ENCODE assay signal across 8 cellular contexts in genomic region chr1:156571959-156572662, GRCh38. TPM values are rescaled to one million over a fixed set of nuclear protein-coding genes. Genes with fewer than 3 reads are reported as not detected.
DNase-seq lines count a peak whose midpoint lies in the region; ATAC-seq and TF ChIP-seq lines count a peak whose summit lies in the region.

A gene with protein sequence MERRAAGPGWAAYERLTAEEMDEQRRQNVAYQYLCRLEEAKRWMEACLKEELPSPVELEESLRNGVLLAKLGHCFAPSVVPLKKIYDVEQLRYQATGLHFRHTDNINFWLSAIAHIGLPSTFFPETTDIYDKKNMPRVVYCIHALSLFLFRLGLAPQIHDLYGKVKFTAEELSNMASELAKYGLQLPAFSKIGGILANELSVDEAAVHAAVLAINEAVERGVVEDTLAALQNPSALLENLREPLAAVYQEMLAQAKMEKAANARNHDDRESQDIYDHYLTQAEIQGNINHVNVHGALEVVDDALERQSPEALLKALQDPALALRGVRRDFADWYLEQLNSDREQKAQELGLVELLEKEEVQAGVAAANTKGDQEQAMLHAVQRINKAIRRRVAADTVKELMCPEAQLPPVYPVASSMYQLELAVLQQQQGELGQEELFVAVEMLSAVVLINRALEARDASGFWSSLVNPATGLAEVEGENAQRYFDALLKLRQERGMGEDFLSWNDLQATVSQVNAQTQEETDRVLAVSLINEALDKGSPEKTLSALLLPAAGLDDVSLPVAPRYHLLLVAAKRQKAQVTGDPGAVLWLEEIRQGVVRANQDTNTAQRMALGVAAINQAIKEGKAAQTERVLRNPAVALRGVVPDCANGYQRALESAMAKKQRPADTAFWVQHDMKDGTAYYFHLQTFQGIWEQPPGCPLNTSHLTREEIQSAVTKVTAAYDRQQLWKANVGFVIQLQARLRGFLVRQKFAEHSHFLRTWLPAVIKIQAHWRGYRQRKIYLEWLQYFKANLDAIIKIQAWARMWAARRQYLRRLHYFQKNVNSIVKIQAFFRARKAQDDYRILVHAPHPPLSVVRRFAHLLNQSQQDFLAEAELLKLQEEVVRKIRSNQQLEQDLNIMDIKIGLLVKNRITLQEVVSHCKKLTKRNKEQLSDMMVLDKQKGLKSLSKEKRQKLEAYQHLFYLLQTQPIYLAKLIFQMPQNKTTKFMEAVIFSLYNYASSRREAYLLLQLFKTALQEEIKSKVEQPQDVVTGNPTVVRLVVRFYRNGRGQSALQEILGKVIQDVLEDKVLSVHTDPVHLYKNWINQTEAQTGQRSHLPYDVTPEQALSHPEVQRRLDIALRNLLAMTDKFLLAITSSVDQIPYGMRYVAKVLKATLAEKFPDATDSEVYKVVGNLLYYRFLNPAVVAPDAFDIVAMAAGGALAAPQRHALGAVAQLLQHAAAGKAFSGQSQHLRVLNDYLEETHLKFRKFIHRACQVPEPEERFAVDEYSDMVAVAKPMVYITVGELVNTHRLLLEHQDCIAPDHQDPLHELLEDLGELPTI (N-terminal part only) (minus strand): TSS chr1:156572565. CDS start chr1:156572529, 36 bp downstream.

- no peaks in the 10 kb centered on the region for H3K9me3 Mint-ChIP-seq in activated CD4-positive, alpha-beta memory T cell treated with anti-CD3 and anti-CD28 coated beads, Interleukin-2, amount 10 ng/mL, durations not matched to agents 7 days and 5 days

- TF ChIP-seq CTCF in 22Rv1 (IDR thresholded peaks at IDR 0.05) = no peak
- no peak for TF ChIP-seq CTCF in lower lobe of right lung (IDR thresholded peaks at IDR 0.05)

- H3K4me1 Mint-ChIP-seq in activated CD4-positive, alpha-beta memory T cell treated with anti-CD3 and anti-CD28 coated beads, Interleukin-2, amount 10 ng/mL, durations not matched to agents 7 days and 5 days = peaks cover 26% of the 10 kb centered on the region

- H3K27ac ChIP-seq in 22Rv1 (peak within 1 kb of the TSS; percentile 67), ectodermal cell (ENCODE audit: insufficient read depth, low read depth, low read length, poor library complexity, severe bottlenecking) (no peak within 1 kb of the TSS), lower lobe of right lung (no peak within 1 kb of the TSS)

- H3K27me3 Mint-ChIP-seq in activated CD4-positive, alpha-beta memory T cell treated with anti-CD3 and anti-CD28 coated beads, Interleukin-2, amount 10 ng/mL, durations not matched to agents 7 days and 5 days = peaks cover 25% of the 10 kb centered on the region

- H3K4me1 ChIP-seq in ectodermal cell (ENCODE audit: control insufficient read depth, insufficient read depth, low read length) (peaks cover 7% of the 10 kb centered on the region), lower lobe of right lung (peaks cover 16% of the 10 kb centered on the region)

- ATAC-seq in GM18907 (IDR thresholded peaks at IDR 0.05; ENCODE audit: unreplicated experiment) (peak; percentile 72), HG03571 (IDR thresholded peaks at IDR 0.05; ENCODE audit: unreplicated experiment) (peak; percentile 62), lower lobe of right lung (peak; percentile 94 to 96)

- H3K4me3 ChIP-seq in ectodermal cell (ENCODE audit: insufficient read depth, low read depth, low read length) (peak within 1 kb of the TSS; percentile 84), lower lobe of right lung (peak within 1 kb of the TSS; percentile 47)

- 0% methylated on average over 38 of the region's 38 CpGs for WGBS in ectodermal cell, 2 experiments

- no peaks in the 10 kb centered on the region for H3K36me3 ChIP-seq in ectodermal cell (ENCODE audit: control insufficient read depth, insufficient read depth, low read length)
- no peaks in the 10 kb centered on the region for H3K36me3 ChIP-seq in lower lobe of right lung

- peak within 1 kb of the TSS; percentile 51 for H3K27ac Mint-ChIP-seq in activated CD4-positive, alpha-beta memory T cell treated with anti-CD3 and anti-CD28 coated beads, Interleukin-2, amount 10 ng/mL, durations not matched to agents 7 days and 5 days

- H3K9me3 ChIP-seq in ectodermal cell (ENCODE audit: control insufficient read depth, low read length) (no peaks in the 10 kb centered on the region), lower lobe of right lung (no peaks in the 10 kb centered on the region)

- CTCF ChIA-PET in activated CD4-positive, alpha-beta memory T cell treated with anti-CD3 and anti-CD28 coated beads, Interleukin-2, amount 10 ng/mL, durations not matched to agents 7 days and 5 days (lab: Charles Lee) = interaction anchor here (0.8 to 4.3 kb wide), 4 partner anchors 8 to 186 kb away, joined by 3 to 22 read pairs (median 4); no protein-coding TSS in a partner anchor

- POLR2A ChIA-PET in activated CD4-positive, alpha-beta memory T cell treated with anti-CD3 and anti-CD28 coated beads, Interleukin-2, amount 10 ng/mL, durations not matched to agents 7 days and 5 days (lab: Charles Lee) = interaction anchor here (0.8 to 2.8 kb wide), 6 partner anchors 9 to 115 kb away, joined by 3 to 13 read pairs (median 4); partner anchors contain the start of gene MEF2D

- peaks cover 11% of the 10 kb centered on the region for H3K36me3 Mint-ChIP-seq in activated CD4-positive, alpha-beta memory T cell treated with anti-CD3 and anti-CD28 coated beads, Interleukin-2, amount 10 ng/mL, durations not matched to agents 7 days and 5 days (ENCODE audit: low read depth)

- no peaks in the 10 kb centered on the region for H3K27me3 ChIP-seq in ectodermal cell (ENCODE audit: control insufficient read depth, insufficient read depth, low read length, poor library complexity, severe bottlenecking)
- peaks cover 3% of the 10 kb centered on the region for H3K27me3 ChIP-seq in lower lobe of right lung (ENCODE audit: low read depth)

- intact Hi-C loops in lower lobe of right lung (cut with DNase I) = no loop called here

- H3K4me3 Mint-ChIP-seq in activated CD4-positive, alpha-beta memory T cell treated with anti-CD3 and anti-CD28 coated beads, Interleukin-2, amount 10 ng/mL, durations not matched to agents 7 days and 5 days = peak within 1 kb of the TSS; percentile 98

- peak; percentile 94 for DNase-seq in NCI-H82 (lab: John Stamatoyannopoulos, UW)
- DNase-seq in activated CD4-positive, alpha-beta memory T cell treated with anti-CD3 and anti-CD28 coated beads, Interleukin-2, amount 10 ng/mL, durations not matched to agents 7 days and 5 days = peak; percentile 84
- peak; percentile 91 for DNase-seq in lower lobe of right lung
- DNase-seq in stimulated activated CD4-positive, alpha-beta T cell treated with anti-CD3 and anti-CD28 coated beads, Interleukin-4, amount 100 ng/mL, for 24 hours = peak; percentile 78

RNA-seq across cellular contexts. Expression of the gene that starts here (rescaled TPM):
- 10 to 100 TPM; 18.4 to 19.7 TPM for total RNA-seq in activated CD4-positive, alpha-beta memory T cell treated with anti-CD3 and anti-CD28 coated beads, Interleukin-2, amount 10 ng/mL, durations not matched to agents 7 days and 5 days
- polyA plus RNA-seq in ectodermal cell (2013, experiment 1 of 4) = 25.4 TPM
- polyA plus RNA-seq in ectodermal cell (2013, experiment 2 of 4) = 23.0 TPM
- polyA plus RNA-seq in ectodermal cell (2013, experiment 3 of 4) = 21.1 TPM
- 23.3 TPM for polyA plus RNA-seq in ectodermal cell (2013, experiment 4 of 4)
- total RNA-seq in lower lobe of right lung = 1.7 TPM
